Comparison of ENCODE assay signal across 28 cellular contexts in the genomic region with DNA sequence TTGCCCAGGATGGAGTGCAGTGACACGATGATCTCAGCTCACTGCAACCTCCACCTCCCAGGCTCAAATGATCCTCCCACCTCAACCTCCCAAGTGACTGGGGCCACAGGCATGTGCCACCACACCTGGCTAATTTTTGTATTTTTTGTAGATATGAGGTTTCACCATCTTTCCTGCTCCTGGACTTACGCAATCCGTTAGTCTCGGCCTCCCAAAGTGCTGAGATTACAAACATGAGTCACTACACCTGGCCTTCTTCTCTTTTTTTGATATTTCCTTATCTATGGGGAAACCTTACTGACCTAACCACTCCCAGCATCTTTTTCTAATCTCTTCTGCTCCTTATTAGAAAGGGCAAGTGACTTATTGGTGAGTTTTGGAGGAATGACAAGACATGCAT.
"Had no signal": no experiment of that assay in that cellular context is flagged by ENCODE, and none has a peak within 500 bp of the region (broad histone marks: within the 10 kb centered on the region; RNA-seq: fewer than 3 reads in every experiment).

No MANE protein-coding gene starts in this region.

- H3K4me3 ChIP-seq: ascending aorta, left ventricle myocardium inferior, lung, neural progenitor cell, psoas muscle, smooth muscle cell, suprapubic skin, tibial artery had no signal

- H3K36me3 ChIP-seq: ascending aorta, left ventricle myocardium inferior, neural progenitor cell, suprapubic skin, tibial artery had no signal

- ATAC-seq: natural killer cell; psoas muscle; stimulated activated naive B cell treated with anti-CD40 and anti-IgM and Interleukin-4, amounts not matched to agents 10 μg/mL and 1 μg/mL and 100 μg/mL, for 72 hours had no signal

- DNase-seq: activated CD4-positive, alpha-beta memory T cell treated with anti-CD3 and anti-CD28 coated beads for 36 hours; activated CD4-positive, alpha-beta T cell treated with anti-CD3 and anti-CD28 coated beads, Interleukin-2, amount 10 ng/mL, durations not matched to agents 24 days and 14 days; activated CD4-positive, CD25-positive, alpha-beta regulatory T cell treated with anti-CD3 and anti-CD28 coated beads, Interleukin-2, amount 50 U/mL, for 72 hours; activated CD8-positive, alpha-beta memory T cell treated with anti-CD3 and anti-CD28 coated beads, Interleukin-2, amount 50 U/mL, for 4 hours; activated effector memory CD4-positive, alpha-beta T cell treated with anti-CD3 and anti-CD28 coated beads, Interleukin-2, amount 50 U/mL, for 16 hours; activated naive CD4-positive, alpha-beta T cell treated with anti-CD3 and anti-CD28 coated beads, Interleukin-2, amount 10 ng/mL, durations not matched to agents 7 days and 5 days; activated naive CD8-positive, alpha-beta T cell treated with anti-CD3 and anti-CD28 coated beads, Interleukin-2, amount 10 ng/mL, durations not matched to agents 7 days and 5 days; activated T-cell treated with anti-CD3 and anti-CD28 coated beads, Interleukin-2, amount 50 U/mL, for 1 hour; caudate nucleus; cortex of kidney; effector CD4-positive, alpha-beta T cell; glutamatergic neuron; islet precursor cell; left ventricle myocardium inferior; mesendoderm; natural killer cell; occipital lobe; psoas muscle; stimulated activated CD4-positive, alpha-beta T cell treated with anti-CD3 and anti-CD28 coated beads, Interleukin-1b, Interleukin-23, amount 100 ng/mL, for 48 hours; stimulated activated naive B cell treated with anti-CD40 and anti-IgM and Interleukin-4, amounts not matched to agents 10 μg/mL and 1 μg/mL and 100 μg/mL, for 72 hours; T1000; tibial artery had no signal

- FAIRE-seq: frontal cortex had no signal

- H3K27me3 ChIP-seq: ascending aorta, neural progenitor cell, suprapubic skin, tibial artery had no signal
